ENCODE assay signal across 17 cellular contexts in genomic region chr3:195059471-195060216, GRCh38.
"Had no signal": no experiment of that assay in that cellular context is flagged by ENCODE, and none has a peak within 500 bp of the region (broad histone marks: within the 10 kb centered on the region; RNA-seq: fewer than 3 reads in every experiment).

No MANE protein-coding gene starts in this region.

- H3K4me3 ChIP-seq: pancreas, tibial nerve had no signal

- H3K27me3 ChIP-seq: brain microvascular endothelial cell, pancreas, tibial nerve had no signal

- H3K27me3 Mint-ChIP-seq: activated naive CD8-positive, alpha-beta T cell treated with anti-CD3 and anti-CD28 coated beads for 36 hours had no signal

- DNase-seq: activated CD4-positive, alpha-beta T cell treated with anti-CD3 and anti-CD28 coated beads for 48 hours; activated CD8-positive, alpha-beta T cell treated with anti-CD3 and anti-CD28 coated beads for 36 hours; activated gamma-delta T cell treated with Interleukin-2 at 50 U/mL for 16 hours; activated naive CD8-positive, alpha-beta T cell treated with anti-CD3 and anti-CD28 coated beads for 36 hours; activated T-cell treated with anti-CD3 and anti-CD28 coated beads, Interleukin-2, amount 50 U/mL, for 48 hours; brain microvascular endothelial cell; cortex of kidney; effector CD4-positive, alpha-beta T cell; foreskin fibroblast; hippocampal formation; stimulated activated CD4-positive, alpha-beta T cell treated with anti-CD3 and anti-CD28 coated beads, Interleukin-4, amount 100 ng/mL, for 1 hour; stimulated activated naive CD4-positive, alpha-beta T cell treated with Interleukin-2 at 50 U/mL for 16 hours had no signal

- ATAC-seq: activated CD8-positive, alpha-beta T cell treated with anti-CD3 and anti-CD28 coated beads for 36 hours; pancreas; WTC11 had no signal

- H3K4me1 ChIP-seq: pancreas, tibial nerve had no signal

- H3K9me3 ChIP-seq: pancreas, tibial nerve had no signal

- H3K4me3 Mint-ChIP-seq: activated CD8-positive, alpha-beta T cell treated with anti-CD3 and anti-CD28 coated beads for 36 hours; activated naive CD8-positive, alpha-beta T cell treated with anti-CD3 and anti-CD28 coated beads for 36 hours; central memory CD8-positive, alpha-beta T cell; neural crest cell; WTC11 had no signal

- H3K9me3 Mint-ChIP-seq: activated CD8-positive, alpha-beta T cell treated with anti-CD3 and anti-CD28 coated beads for 36 hours; activated naive CD8-positive, alpha-beta T cell treated with anti-CD3 and anti-CD28 coated beads for 36 hours; central memory CD8-positive, alpha-beta T cell; neural crest cell; WTC11 had no signal

- H3K27ac ChIP-seq: brain microvascular endothelial cell, pancreas, tibial nerve had no signal

- H3K27ac Mint-ChIP-seq: activated CD8-positive, alpha-beta T cell treated with anti-CD3 and anti-CD28 coated beads for 36 hours; activated naive CD8-positive, alpha-beta T cell treated with anti-CD3 and anti-CD28 coated beads for 36 hours; WTC11 had no signal

- H3K36me3 ChIP-seq: brain microvascular endothelial cell, pancreas, tibial nerve had no signal

- H3K4me1 Mint-ChIP-seq: activated naive CD8-positive, alpha-beta T cell treated with anti-CD3 and anti-CD28 coated beads for 36 hours; central memory CD8-positive, alpha-beta T cell had no signal

- H3K36me3 Mint-ChIP-seq: activated naive CD8-positive, alpha-beta T cell treated with anti-CD3 and anti-CD28 coated beads for 36 hours; WTC11 had no signal
